10 cellular contexts compared by ENCODE assay signal in genomic region chr16:4309102-4309832, GRCh38. TPM values are rescaled to one million over a fixed set of nuclear protein-coding genes. Genes with fewer than 3 reads are reported as not detected.
A peak's percentile ranks its signal among the peaks of the same experiment; 100 is the strongest.
DNase-seq lines count a peak whose midpoint lies in the region; ATAC-seq and TF ChIP-seq lines count a peak whose summit lies in the region.
"Had no signal": no experiment of that assay in that cellular context is flagged by ENCODE, and none has a peak within 500 bp of the region (broad histone marks: within the 10 kb centered on the region; RNA-seq: fewer than 3 reads in every experiment).

No MANE protein-coding gene starts in this region.

- H3K79me2 ChIP-seq in SU-DHL-6 (ENCODE audit: insufficient read depth, low read length): peaks cover 20% of the 10 kb centered on the region

- WGBS in tibial nerve, 2 donors: 88 to 90% methylated on average over 14 of the region's 14 CpGs

- peaks cover 28% of the 10 kb centered on the region for H3F3A ChIP-seq in SU-DHL-6 (ENCODE audit: insufficient read depth)

- H3K27ac ChIP-seq in left ventricle myocardium inferior (replicated peaks) (peak overlapping the region; percentile 67), SU-DHL-6 (ENCODE audit: low read depth, low read length) (peak overlapping the region; percentile 27), tibial nerve (peak overlapping the region in 3 of 4 donors; percentile 48 to 79 (median 74))
- H3K27ac ChIP-seq: epithelial cell of prostate had no signal

- ATAC-seq in Right ventricle myocardium inferior (no peak), HG02571 (IDR thresholded peaks at IDR 0.05; ENCODE audit: unreplicated experiment) (no peak)
- ATAC-seq: activated CD4-positive, CD25-positive, alpha-beta regulatory T cell treated with anti-CD3 and anti-CD28 coated beads, Interleukin-2, amount 50 U/mL, for 24 hours had no signal

- peaks cover 33% of the 10 kb centered on the region for H3K4me1 ChIP-seq in left ventricle myocardium inferior
- peaks cover 0 to 37% (median 9%) of the 10 kb centered on the region in 4 donors for H3K4me1 ChIP-seq in tibial nerve

- intact Hi-C loops in left ventricle myocardium inferior (cut with micrococcal nuclease): no loop called here
- intact Hi-C loops in Right ventricle myocardium inferior (cut with DNase I): loop anchor here (2.0 kb wide), 1 partner anchor 20 kb away; no protein-coding TSS in a partner anchor

- TF ChIP-seq POLR2A in tibial nerve (IDR thresholded peaks at IDR 0.05): no peak

- TF ChIP-seq CTCF in left ventricle myocardium inferior (IDR thresholded peaks at IDR 0.05; ENCODE audit: borderline replicate concordance) (no peak), SU-DHL-6 (IDR thresholded peaks at IDR 0.05; ENCODE audit: insufficient read depth, low read length, poor library complexity, severe bottlenecking) (no peak), tibial nerve (IDR thresholded peaks at IDR 0.05) (no peak)

- no peaks in the 10 kb centered on the region for H4K20me1 ChIP-seq in SU-DHL-6 (ENCODE audit: low read depth, low read length)

- H3K9me3 ChIP-seq in left ventricle myocardium inferior (replicated peaks): no peaks in the 10 kb centered on the region
- H3K9me3 ChIP-seq in SU-DHL-6 (ENCODE audit: insufficient read depth, low read length): no peaks in the 10 kb centered on the region
- H3K9me3 ChIP-seq in tibial nerve: no peaks in the 10 kb centered on the region

- H3K36me3 ChIP-seq in left ventricle myocardium inferior (no peaks in the 10 kb centered on the region), SU-DHL-6 (ENCODE audit: low read length) (no peaks in the 10 kb centered on the region), tibial nerve (no peaks in the 10 kb centered on the region)

- H3K9me2 ChIP-seq in SU-DHL-6 (replicated peaks; ENCODE audit: insufficient read depth, low read length): no peaks in the 10 kb centered on the region

- no peak overlapping the region for H3K4me2 ChIP-seq in SU-DHL-6 (ENCODE audit: low read depth, low read length, poor library complexity, severe bottlenecking)

- DNase-seq in left ventricle myocardium inferior (no peak), Right ventricle myocardium inferior (ENCODE audit: missing footprints) (no peak), kidney tubule cell (ENCODE audit: low spot score) (peak; percentile 60), tibial nerve (ENCODE audit: low spot score in 2 of 2) (no peak), retina (no peak), hippocampal formation (lab: John Stamatoyannopoulos, UW) (no peak)

- H2AFZ ChIP-seq in SU-DHL-6 (ENCODE audit: low read depth, low read length, severe bottlenecking): no peak overlapping the region

- H3K27me3 ChIP-seq in left ventricle myocardium inferior (ENCODE audit: low read depth) (no peaks in the 10 kb centered on the region), SU-DHL-6 (ENCODE audit: low read length) (no peaks in the 10 kb centered on the region), tibial nerve (no peaks in the 10 kb centered on the region)

- no peak for TF ChIP-seq EP300 in tibial nerve (IDR thresholded peaks at IDR 0.05)

- no peak overlapping the region for H3K9ac ChIP-seq in SU-DHL-6 (ENCODE audit: low read length)

- H3K4me3 ChIP-seq in left ventricle myocardium inferior: no peak overlapping the region
- H3K4me3 ChIP-seq in SU-DHL-6 (ENCODE audit: insufficient read depth, low read length, poor library complexity, severe bottlenecking): no peak overlapping the region
- H3K4me3 ChIP-seq in tibial nerve: no peak overlapping the region

RNA-seq across cellular contexts. Expression of gene GLIS2, which starts 6.6 kb away (rescaled TPM):
- total RNA-seq in left ventricle myocardium inferior (17.2 TPM), Right ventricle myocardium inferior (16.0 TPM), tibial nerve (10 to 100 TPM in 3 of 4 donors, 1 to 10 TPM in 1; 9.0 to 11.1 (median 10.8) TPM)

RNA-seq across cellular contexts. Expression of gene TFAP4, which starts 36.4 kb away (rescaled TPM):
- 2.6 TPM for total RNA-seq in left ventricle myocardium inferior
- 4.4 TPM for total RNA-seq in Right ventricle myocardium inferior
- total RNA-seq in tibial nerve: 10 to 100 TPM in 2 of 4 donors, 1 to 10 TPM in 2; 6.9 to 16.8 (median 11.7) TPM

RNA-seq across cellular contexts. Expression of gene PAM16, which starts 41.9 kb away (rescaled TPM):
- total RNA-seq in left ventricle myocardium inferior: 67.3 TPM
- total RNA-seq in Right ventricle myocardium inferior: 73.4 TPM
- 10 to 100 TPM; 45.1 to 95.1 (median 60.7) TPM for total RNA-seq in tibial nerve
